10 cellular contexts compared by ENCODE assay signal in the genomic region with DNA sequence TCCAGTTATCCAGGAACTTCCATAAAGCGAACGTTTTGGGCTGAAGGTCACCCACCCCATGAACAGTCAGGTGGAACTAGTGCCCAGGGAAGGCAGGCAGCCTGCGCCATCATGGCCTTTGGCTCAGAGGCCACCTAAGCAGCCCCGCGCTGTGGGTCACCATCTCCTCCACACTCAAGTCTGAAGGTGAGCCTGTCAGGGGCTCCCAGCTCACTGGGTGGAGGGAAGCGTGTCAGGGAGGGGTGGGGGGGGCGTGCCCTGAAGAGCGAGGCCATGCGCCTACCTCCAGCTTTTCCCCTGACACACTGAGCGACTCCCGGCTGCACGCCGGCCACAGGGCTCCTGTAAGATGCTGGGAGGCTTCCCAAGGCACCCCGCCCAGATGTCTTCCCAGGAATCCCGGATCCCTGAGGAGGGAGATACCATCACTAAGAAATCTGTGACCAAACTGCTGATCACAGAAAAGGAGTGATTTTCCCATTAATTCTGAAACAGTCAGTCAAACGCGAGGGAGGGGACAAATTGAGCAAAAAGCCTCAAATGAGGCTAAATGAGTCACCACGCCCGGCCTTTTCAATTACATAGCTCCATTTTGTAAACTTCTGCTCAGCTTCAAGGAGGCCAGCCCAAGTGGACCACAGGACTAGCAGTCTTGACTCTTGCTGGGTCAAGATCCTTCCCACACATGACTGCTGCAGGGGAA. TPM values are rescaled to one million over a fixed set of nuclear protein-coding genes. Genes with fewer than 3 reads are reported as not detected.
A peak's percentile ranks its signal among the peaks of the same experiment; 100 is the strongest.
DNase-seq lines count a peak whose midpoint lies in the region; ATAC-seq and TF ChIP-seq lines count a peak whose summit lies in the region.
"Had no signal": no experiment of that assay in that cellular context is flagged by ENCODE, and none has a peak within 500 bp of the region (broad histone marks: within the 10 kb centered on the region; RNA-seq: fewer than 3 reads in every experiment).

No MANE protein-coding gene starts in this region.

- peak; percentile 78 for DNase-seq in GM06990 (ENCODE audit: extremely low read depth, insufficient read length)
- DNase-seq in Karpas-422: no peak
- peak; percentile 92 for DNase-seq in osteoblast (ENCODE audit: insufficient read length, low spot score, missing footprints)
- no peak for DNase-seq in sigmoid colon
- no peak for DNase-seq in cerebellar nuclear complex (lab: John Stamatoyannopoulos, UW)
- no peak for DNase-seq in heart left ventricle
- DNase-seq: hypothalamus; naive thymus-derived CD8-positive, alpha-beta T cell had no signal

- no peak overlapping the region for H3K9ac ChIP-seq in Karpas-422 (ENCODE audit: low read length)

- H3K79me2 ChIP-seq in Karpas-422 (ENCODE audit: low read length): peaks cover 24% of the 10 kb centered on the region
- H3K79me2 ChIP-seq in osteoblast (ENCODE audit: insufficient read depth, low read length): peaks cover 2% of the 10 kb centered on the region

- H4K20me1 ChIP-seq in Karpas-422 (ENCODE audit: insufficient read depth, low read depth, low read length) (no peaks in the 10 kb centered on the region), osteoblast (ENCODE audit: insufficient read depth, low read length) (peaks cover 4% of the 10 kb centered on the region)

- no peak for TF ChIP-seq EP300 in sigmoid colon (IDR thresholded peaks at IDR 0.05)

- TF ChIP-seq CTCF in GM06990 (IDR thresholded peaks at IDR 0.05; ENCODE audit: insufficient read depth, low read length, poor library complexity, severe bottlenecking) (no peak), osteoblast (IDR thresholded peaks at IDR 0.05; ENCODE audit: extremely low read depth, low read depth, low read length) (no peak), sigmoid colon (IDR thresholded peaks at IDR 0.05) (no peak), heart left ventricle (IDR thresholded peaks at IDR 0.05) (no peak)

- 80 to 84% methylated on average over 19 of the region's 19 CpGs for WGBS in sigmoid colon, 2 donors
- WGBS in heart left ventricle, 4 donors: 85 to 89% (median 87%) methylated on average over 19 of the region's 19 CpGs

- no peaks in the 10 kb centered on the region for H3K9me3 ChIP-seq in Karpas-422 (ENCODE audit: low read length)
- H3K9me3 ChIP-seq in osteoblast (ENCODE audit: low read depth, low read length): no peaks in the 10 kb centered on the region
- no peaks in the 10 kb centered on the region for H3K9me3 ChIP-seq in sigmoid colon
- no peaks in the 10 kb centered on the region for H3K9me3 ChIP-seq in heart left ventricle

- H3K27me3 Mint-ChIP-seq in activated naive CD8-positive, alpha-beta T cell: no peaks in the 10 kb centered on the region
- H3K27me3 Mint-ChIP-seq: naive thymus-derived CD8-positive, alpha-beta T cell had no signal

- H3K27me3 ChIP-seq in GM06990 (replicated peaks; ENCODE audit: control insufficient read depth, insufficient read depth, low read length): no peaks in the 10 kb centered on the region
- no peaks in the 10 kb centered on the region for H3K27me3 ChIP-seq in Karpas-422 (ENCODE audit: low read length)
- H3K27me3 ChIP-seq in osteoblast (ENCODE audit: insufficient read depth, low read length): no peaks in the 10 kb centered on the region
- no peaks in the 10 kb centered on the region for H3K27me3 ChIP-seq in sigmoid colon
- no peaks in the 10 kb centered on the region for H3K27me3 ChIP-seq in heart left ventricle

- no peaks in the 10 kb centered on the region for H3K9me2 ChIP-seq in Karpas-422 (replicated peaks; ENCODE audit: insufficient read depth, low read length)

- 0 out of 2 replicates have a peak overlapping the region, but pooled peaks have one; percentile 17 for H3K27ac ChIP-seq in Karpas-422 (ENCODE audit: low read length)
- H3K27ac ChIP-seq in osteoblast (ENCODE audit: low read depth, low read length): no peak overlapping the region
- H3K27ac ChIP-seq in sigmoid colon: peak overlapping the region in 1 of 4 donors; percentile 11
- peak overlapping the region in 1 of 12 donors; percentile 95 for H3K27ac ChIP-seq in heart left ventricle

- peaks cover 5% of the 10 kb centered on the region for H3K36me3 ChIP-seq in GM06990 (ENCODE audit: control insufficient read depth, insufficient read depth, low read length)
- H3K36me3 ChIP-seq in Karpas-422 (ENCODE audit: insufficient read depth, low read length): peaks cover 15% of the 10 kb centered on the region; the same call in 1 of the 2 replicates
- H3K36me3 ChIP-seq in osteoblast (ENCODE audit: insufficient read depth, low read length): peaks cover 27% of the 10 kb centered on the region
- H3K36me3 ChIP-seq in sigmoid colon: peaks cover 5 to 31% (median 9%) of the 10 kb centered on the region in 4 donors
- peaks cover 0 to 34% (median 31%) of the 10 kb centered on the region in 9 donors for H3K36me3 ChIP-seq in heart left ventricle

- H3K4me3 Mint-ChIP-seq in activated naive CD8-positive, alpha-beta T cell: no peak overlapping the region
- H3K4me3 Mint-ChIP-seq: naive thymus-derived CD8-positive, alpha-beta T cell had no signal

- H3K4me1 Mint-ChIP-seq in activated naive CD8-positive, alpha-beta T cell (ENCODE audit: low read depth): peaks cover 14% of the 10 kb centered on the region

- H3K27ac Mint-ChIP-seq in activated naive CD8-positive, alpha-beta T cell: peak overlapping the region; percentile 58

- TF ChIP-seq POLR2A in sigmoid colon (IDR thresholded peaks at IDR 0.05): no peak
- no peak for TF ChIP-seq POLR2A in heart left ventricle (IDR thresholded peaks at IDR 0.05)

- no peak overlapping the region for H2AFZ ChIP-seq in Karpas-422 (ENCODE audit: low read length)
- no peak overlapping the region for H2AFZ ChIP-seq in osteoblast (ENCODE audit: low read length)

- H3K36me3 Mint-ChIP-seq in activated naive CD8-positive, alpha-beta T cell: no peaks in the 10 kb centered on the region

- no peak overlapping the region for H3K4me2 ChIP-seq in Karpas-422 (ENCODE audit: low read depth, low read length, poor library complexity, severe bottlenecking)
- H3K4me2 ChIP-seq in osteoblast (ENCODE audit: insufficient read depth, low read length): no peak overlapping the region

- H3K4me1 ChIP-seq in Karpas-422 (ENCODE audit: low read length) (peaks cover 20% of the 10 kb centered on the region), osteoblast (ENCODE audit: insufficient read depth, low read length) (peaks cover 8% of the 10 kb centered on the region), sigmoid colon (peaks cover 0 to 11% (median 2%) of the 10 kb centered on the region in 4 donors), heart left ventricle (peaks cover 0 to 79% (median 0%) of the 10 kb centered on the region in 12 donors)

- intact Hi-C loops in sigmoid colon (cut with DNase I) (no loop called here), heart left ventricle (cut with DNase I) (loop anchor here in 1 of 10 donors (10.0 kb wide), 1 partner anchor 219 kb away; no protein-coding TSS in a partner anchor)

- no peak overlapping the region for H3K4me3 ChIP-seq in GM06990 (replicated peaks; ENCODE audit: low read depth, low read length)
- no peak overlapping the region for H3K4me3 ChIP-seq in Karpas-422 (ENCODE audit: low read length)
- no peak overlapping the region for H3K4me3 ChIP-seq in osteoblast (ENCODE audit: insufficient read depth, low read length)
- no peak overlapping the region for H3K4me3 ChIP-seq in sigmoid colon
- no peak overlapping the region for H3K4me3 ChIP-seq in heart left ventricle
- H3K4me3 ChIP-seq: coronary artery had no signal

- ATAC-seq in heart left ventricle: no peak

- H3K9me3 Mint-ChIP-seq in activated naive CD8-positive, alpha-beta T cell (ENCODE audit: low read depth): no peaks in the 10 kb centered on the region
- H3K9me3 Mint-ChIP-seq: naive thymus-derived CD8-positive, alpha-beta T cell had no signal

RNA-seq across cellular contexts. Expression of gene SLC25A19, which starts 26.5 kb away (rescaled TPM):
- 36.5 and 43.1 TPM in 2 replicates for total RNA-seq in Karpas-422 (2014; rRNA removed; shearing (Covaris generic); ENCODE audit: low replicate concordance)
- total RNA-seq in osteoblast: 4.7 and 7.1 TPM in 2 replicates
- total RNA-seq in sigmoid colon: 10 to 100 TPM in 3 of 4 donors, 1 to 10 TPM in 1; 8.7 to 19.6 (median 14.7) TPM
- 10 to 100 TPM in 2 of 3 donors, 1 to 10 TPM in 1; 5.4 to 20.1 (median 12.0) TPM for polyA plus RNA-seq in sigmoid colon
- 10 to 100 TPM in 6 of 9 donors, 1 to 10 TPM in 3; 7.0 to 27.9 (median 11.7) TPM for total RNA-seq in heart left ventricle
- 10 to 100 TPM; 15.9 to 23.3 TPM for polyA plus RNA-seq in heart left ventricle

RNA-seq across cellular contexts. Expression of gene MIF4GD, which starts 44.7 kb away (rescaled TPM):
- total RNA-seq in Karpas-422 (2014; rRNA removed; shearing (Covaris generic); ENCODE audit: low replicate concordance): 44.4 and 63.3 TPM in 2 replicates
- total RNA-seq in osteoblast (8.7 and 9.4 TPM in 2 replicates), sigmoid colon (10 to 100 TPM; 18.1 to 40.7 (median 26.2) TPM), heart left ventricle (10 to 100 TPM; 13.1 to 34.7 (median 18.6) TPM)
- polyA plus RNA-seq in sigmoid colon (10 to 100 TPM; 15.0 to 33.5 (median 19.0) TPM), heart left ventricle (10 to 100 TPM in 1 of 2 donors, 1 to 10 TPM in 1; 8.6 to 27.8 TPM)

RNA-seq across cellular contexts. Expression of gene MRPS7, which starts 54.0 kb away (rescaled TPM):
- total RNA-seq in Karpas-422 (2014; rRNA removed; shearing (Covaris generic); ENCODE audit: low replicate concordance): 48.8 and 58.7 TPM in 2 replicates
- 43.6 and 45.6 TPM in 2 replicates for total RNA-seq in osteoblast
- total RNA-seq in sigmoid colon: 10 to 100 TPM; 26.6 to 51.5 (median 39.2) TPM
- 10 to 100 TPM; 73.3 to 96.4 (median 73.4) TPM for polyA plus RNA-seq in sigmoid colon
- 100 to 1,000 TPM in 8 of 9 donors, 10 to 100 TPM in 1; 76.7 to 143 (median 116) TPM for total RNA-seq in heart left ventricle
- 100 to 1,000 TPM; 109 to 110 TPM for polyA plus RNA-seq in heart left ventricle

RNA-seq across cellular contexts. Expression of gene GGA3, which starts 54.3 kb away (rescaled TPM):
- 23.4 and 45.1 TPM in 2 replicates for total RNA-seq in Karpas-422 (2014; rRNA removed; shearing (Covaris generic); ENCODE audit: low replicate concordance)
- total RNA-seq in osteoblast (9.0 and 12.1 TPM in 2 replicates), sigmoid colon (10 to 100 TPM; 16.0 to 22.1 (median 17.9) TPM), heart left ventricle (10 to 100 TPM; 15.8 to 31.0 (median 23.3) TPM)
- polyA plus RNA-seq in sigmoid colon (10 to 100 TPM; 10.2 to 35.8 (median 12.0) TPM), heart left ventricle (10 to 100 TPM; 13.0 to 22.4 TPM)

Comparison
In these comparisons a context has a peak if more than half of its experiments do, and no peak if none do; other contexts are left out.
1. DNase-seq: peak in GM06990 (single experiment) and osteoblast (single experiment); none in Karpas-422 (single experiment), sigmoid colon (single experiment), cerebellar nuclear complex (0 of 2) and heart left ventricle (0 of 5).